ENCODE assay signal across 1 cellular context in genomic region chr10:17616403-17617030, GRCh38.
TF ChIP-seq lines count a peak whose summit lies in the region.

No MANE protein-coding gene starts in this region.

TF ChIP-seq in K562, 482 proteins besides CTCF, POLR2A, EP300 and RAD21 (continued from another document and continues in another):
- TF ChIP-seq, protein P1, sequence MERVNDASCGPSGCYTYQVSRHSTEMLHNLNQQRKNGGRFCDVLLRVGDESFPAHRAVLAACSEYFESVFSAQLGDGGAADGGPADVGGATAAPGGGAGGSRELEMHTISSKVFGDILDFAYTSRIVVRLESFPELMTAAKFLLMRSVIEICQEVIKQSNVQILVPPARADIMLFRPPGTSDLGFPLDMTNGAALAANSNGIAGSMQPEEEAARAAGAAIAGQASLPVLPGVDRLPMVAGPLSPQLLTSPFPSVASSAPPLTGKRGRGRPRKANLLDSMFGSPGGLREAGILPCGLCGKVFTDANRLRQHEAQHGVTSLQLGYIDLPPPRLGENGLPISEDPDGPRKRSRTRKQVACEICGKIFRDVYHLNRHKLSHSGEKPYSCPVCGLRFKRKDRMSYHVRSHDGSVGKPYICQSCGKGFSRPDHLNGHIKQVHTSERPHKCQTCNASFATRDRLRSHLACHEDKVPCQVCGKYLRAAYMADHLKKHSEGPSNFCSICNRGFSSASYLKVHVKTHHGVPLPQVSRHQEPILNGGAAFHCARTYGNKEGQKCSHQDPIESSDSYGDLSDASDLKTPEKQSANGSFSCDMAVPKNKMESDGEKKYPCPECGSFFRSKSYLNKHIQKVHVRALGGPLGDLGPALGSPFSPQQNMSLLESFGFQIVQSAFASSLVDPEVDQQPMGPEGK (CRISPR knock-in tag; IDR thresholded peaks at IDR 0.05; ENCODE audit: borderline replicate concordance) = no peak
- TF ChIP-seq HDAC3 (IDR thresholded peaks at IDR 0.05; ENCODE audit: borderline replicate concordance, partially characterized antibody) (no peak), EWSR1 (IDR thresholded peaks at IDR 0.05; ENCODE audit: borderline replicate concordance, low read depth, partially characterized antibody) (no peak), CBFA2T2 (conservative IDR thresholded peaks at IDR 0.05) (0 out of 2 replicates have a peak, but pooled peaks have one; percentile 23), ZNF3 (CRISPR knock-in tag; IDR thresholded peaks at IDR 0.05) (no peak), MTF1 (CRISPR knock-in tag; IDR thresholded peaks at IDR 0.05; ENCODE audit: borderline replicate concordance) (no peak), AFF4 (CRISPR knock-in tag; IDR thresholded peaks at IDR 0.05) (no peak), ZNF609 (CRISPR knock-in tag; IDR thresholded peaks at IDR 0.05; ENCODE audit: borderline replicate concordance) (no peak), TCFL5 (CRISPR knock-in tag; conservative IDR thresholded peaks at IDR 0.05) (no peak), TAF9B (IDR thresholded peaks at IDR 0.05; ENCODE audit: partially characterized antibody) (no peak), SMAD4 (CRISPR knock-in tag; conservative IDR thresholded peaks at IDR 0.05) (no peak), NRF1 (conservative IDR thresholded peaks at IDR 0.05 in 1 of 2, IDR thresholded peaks at IDR 0.05 in 1 of 2) (no peak), ZNF431 (CRISPR knock-in tag; IDR thresholded peaks at IDR 0.05) (no peak), BRD4 (IDR thresholded peaks at IDR 0.05) (no peak), HLTF (IDR thresholded peaks at IDR 0.05) (no peak), BRD9 (IDR thresholded peaks at IDR 0.05; ENCODE audit: low read depth, partially characterized antibody) (no peak), RB1 (IDR thresholded peaks at IDR 0.05; ENCODE audit: low read depth) (no peak), NEUROD1 (IDR thresholded peaks at IDR 0.05; ENCODE audit: borderline replicate concordance, low read depth, low read length, partially characterized antibody) (no peak), TFAP4 (CRISPR knock-in tag; IDR thresholded peaks at IDR 0.05; ENCODE audit: borderline replicate concordance) (no peak), PHB (CRISPR knock-in tag; IDR thresholded peaks at IDR 0.05) (no peak), HOXB6 (CRISPR knock-in tag; IDR thresholded peaks at IDR 0.05; ENCODE audit: borderline replicate concordance) (no peak), ZNF586 (CRISPR knock-in tag; conservative IDR thresholded peaks at IDR 0.05) (no peak), CBFB (CRISPR knock-in tag; IDR thresholded peaks at IDR 0.05) (no peak), TEAD2 (tag; IDR thresholded peaks at IDR 0.05) (no peak), IRF2 (CRISPR knock-in tag; IDR thresholded peaks at IDR 0.05) (no peak), MEIS2 (IDR thresholded peaks at IDR 0.05; ENCODE audit: partially characterized antibody) (peak; percentile 35), MLLT1 (IDR thresholded peaks at IDR 0.05) (0 out of 4 replicates have a peak, but pooled peaks of 1 of the 2 experiments have one; percentile 13), GABPB2 (CRISPR knock-in tag; conservative IDR thresholded peaks at IDR 0.05) (no peak), ZBTB43 (CRISPR knock-in tag; IDR thresholded peaks at IDR 0.05) (no peak), ZZZ3 (IDR thresholded peaks at IDR 0.05) (no peak), RBM22 (IDR thresholded peaks at IDR 0.05; ENCODE audit: low read depth, low read length, poor library complexity, severe bottlenecking) (no peak), MAFG (tag; conservative IDR thresholded peaks at IDR 0.05) (peak; percentile 86), ZNF311 (CRISPR knock-in tag; IDR thresholded peaks at IDR 0.05) (no peak)
- TF ChIP-seq, protein P2, sequence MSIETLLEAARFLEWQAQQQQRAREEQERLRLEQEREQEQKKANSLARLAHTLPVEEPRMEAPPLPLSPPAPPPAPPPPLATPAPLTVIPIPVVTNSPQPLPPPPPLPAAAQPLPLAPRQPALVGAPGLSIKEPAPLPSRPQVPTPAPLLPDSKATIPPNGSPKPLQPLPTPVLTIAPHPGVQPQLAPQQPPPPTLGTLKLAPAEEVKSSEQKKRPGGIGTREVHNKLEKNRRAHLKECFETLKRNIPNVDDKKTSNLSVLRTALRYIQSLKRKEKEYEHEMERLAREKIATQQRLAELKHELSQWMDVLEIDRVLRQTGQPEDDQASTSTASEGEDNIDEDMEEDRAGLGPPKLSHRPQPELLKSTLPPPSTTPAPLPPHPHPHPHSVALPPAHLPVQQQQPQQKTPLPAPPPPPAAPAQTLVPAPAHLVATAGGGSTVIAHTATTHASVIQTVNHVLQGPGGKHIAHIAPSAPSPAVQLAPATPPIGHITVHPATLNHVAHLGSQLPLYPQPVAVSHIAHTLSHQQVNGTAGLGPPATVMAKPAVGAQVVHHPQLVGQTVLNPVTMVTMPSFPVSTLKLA (conservative IDR thresholded peaks at IDR 0.05) = peak in 1 of 2 experiments; percentile 48; a peak in 2 of 4 replicates
- TF ChIP-seq, protein P3, sequence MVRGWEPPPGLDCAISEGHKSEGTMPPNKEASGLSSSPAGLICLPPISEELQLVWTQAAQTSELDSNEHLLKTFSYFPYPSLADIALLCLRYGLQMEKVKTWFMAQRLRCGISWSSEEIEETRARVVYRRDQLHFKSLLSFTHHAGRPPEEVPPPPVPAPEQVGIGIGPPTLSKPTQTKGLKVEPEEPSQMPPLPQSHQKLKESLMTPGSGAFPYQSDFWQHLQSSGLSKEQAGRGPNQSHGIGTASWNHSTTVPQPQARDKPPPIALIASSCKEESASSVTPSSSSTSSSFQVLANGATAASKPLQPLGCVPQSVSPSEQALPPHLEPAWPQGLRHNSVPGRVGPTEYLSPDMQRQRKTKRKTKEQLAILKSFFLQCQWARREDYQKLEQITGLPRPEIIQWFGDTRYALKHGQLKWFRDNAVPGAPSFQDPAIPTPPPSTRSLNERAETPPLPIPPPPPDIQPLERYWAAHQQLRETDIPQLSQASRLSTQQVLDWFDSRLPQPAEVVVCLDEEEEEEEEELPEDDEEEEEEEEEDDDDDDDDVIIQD (CRISPR knock-in tag; IDR thresholded peaks at IDR 0.05) = no peak
- TF ChIP-seq, protein P4, sequence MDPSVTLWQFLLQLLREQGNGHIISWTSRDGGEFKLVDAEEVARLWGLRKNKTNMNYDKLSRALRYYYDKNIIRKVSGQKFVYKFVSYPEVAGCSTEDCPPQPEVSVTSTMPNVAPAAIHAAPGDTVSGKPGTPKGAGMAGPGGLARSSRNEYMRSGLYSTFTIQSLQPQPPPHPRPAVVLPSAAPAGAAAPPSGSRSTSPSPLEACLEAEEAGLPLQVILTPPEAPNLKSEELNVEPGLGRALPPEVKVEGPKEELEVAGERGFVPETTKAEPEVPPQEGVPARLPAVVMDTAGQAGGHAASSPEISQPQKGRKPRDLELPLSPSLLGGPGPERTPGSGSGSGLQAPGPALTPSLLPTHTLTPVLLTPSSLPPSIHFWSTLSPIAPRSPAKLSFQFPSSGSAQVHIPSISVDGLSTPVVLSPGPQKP (CRISPR knock-in tag; IDR thresholded peaks at IDR 0.05) = no peak
- TF ChIP-seq, protein P5, sequence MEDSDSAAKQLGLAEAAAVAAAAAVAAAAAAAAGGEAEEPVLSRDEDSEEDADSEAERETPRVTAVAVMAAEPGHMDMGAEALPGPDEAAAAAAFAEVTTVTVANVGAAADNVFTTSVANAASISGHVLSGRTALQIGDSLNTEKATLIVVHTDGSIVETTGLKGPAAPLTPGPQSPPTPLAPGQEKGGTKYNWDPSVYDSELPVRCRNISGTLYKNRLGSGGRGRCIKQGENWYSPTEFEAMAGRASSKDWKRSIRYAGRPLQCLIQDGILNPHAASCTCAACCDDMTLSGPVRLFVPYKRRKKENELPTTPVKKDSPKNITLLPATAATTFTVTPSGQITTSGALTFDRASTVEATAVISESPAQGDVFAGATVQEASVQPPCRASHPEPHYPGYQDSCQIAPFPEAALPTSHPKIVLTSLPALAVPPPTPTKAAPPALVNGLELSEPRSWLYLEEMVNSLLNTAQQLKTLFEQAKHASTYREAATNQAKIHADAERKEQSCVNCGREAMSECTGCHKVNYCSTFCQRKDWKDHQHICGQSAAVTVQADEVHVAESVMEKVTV (CRISPR knock-in tag; IDR thresholded peaks at IDR 0.05) = no peak
- TF ChIP-seq, protein P6, sequence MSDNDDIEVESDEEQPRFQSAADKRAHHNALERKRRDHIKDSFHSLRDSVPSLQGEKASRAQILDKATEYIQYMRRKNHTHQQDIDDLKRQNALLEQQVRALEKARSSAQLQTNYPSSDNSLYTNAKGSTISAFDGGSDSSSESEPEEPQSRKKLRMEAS (CRISPR knock-in tag; IDR thresholded peaks at IDR 0.05) = no peak
